In genomic region chr3:184335291-184335660, GRCh38 we compare ENCODE assay signal across 8 cellular contexts. TPM values are rescaled to one million over a fixed set of nuclear protein-coding genes. Genes with fewer than 3 reads are reported as not detected.
DNase-seq lines count a peak whose midpoint lies in the region; ATAC-seq and TF ChIP-seq lines count a peak whose summit lies in the region.

No MANE protein-coding gene starts in this region.

- intact Hi-C loops in heart right ventricle (cut with DNase I): loop anchor here in 2 of 10 donors (2.0 to 10.0 kb wide), 2 partner anchors 20 to 150 kb away; partner anchors contain the start of genes ABCF3 (in 1 of the 2) and EIF4G1 (in 1 of the 2)
- intact Hi-C loops in left ventricle myocardium superior (cut with micrococcal nuclease): no loop called here

- H3K9me3 ChIP-seq in heart right ventricle (no peaks in the 10 kb centered on the region), SJSA1 (replicated peaks) (no peaks in the 10 kb centered on the region), skeletal muscle satellite cell (replicated peaks; ENCODE audit: low read length) (no peaks in the 10 kb centered on the region)

- H3K27ac ChIP-seq in heart right ventricle (peak overlapping the region; percentile 81 to 99 (median 96)), SJSA1 (peak overlapping the region; percentile 78)

- TF ChIP-seq CTCF in heart right ventricle (IDR thresholded peaks at IDR 0.05) (no peak), fibroblast of villous mesenchyme (IDR thresholded peaks at IDR 0.05; ENCODE audit: insufficient read depth, low read depth, low read length) (no peak)

- peak overlapping the region; percentile 75 for H3K9ac ChIP-seq in skeletal muscle satellite cell (ENCODE audit: low read depth, low read length)

- H3K4me3 ChIP-seq in heart right ventricle (peak overlapping the region in 8 of 10 donors; percentile 58 to 96 (median 82)), SJSA1 (peak overlapping the region; percentile 54), fibroblast of villous mesenchyme (ENCODE audit: low read depth, low read length) (peak overlapping the region; percentile 75), skeletal muscle satellite cell (ENCODE audit: low read length) (peak overlapping the region; percentile 73)

- ATAC-seq in heart right ventricle: no peak
- ATAC-seq in left ventricle myocardium superior: no peak

- peaks cover 18 to 63% (median 45%) of the 10 kb centered on the region in 9 donors for H3K4me1 ChIP-seq in heart right ventricle
- peaks cover 75% of the 10 kb centered on the region for H3K4me1 ChIP-seq in SJSA1 (replicated peaks)
- peaks cover 77% of the 10 kb centered on the region for H3K4me1 ChIP-seq in skeletal muscle satellite cell (ENCODE audit: control insufficient read depth, insufficient read depth, low read length)

- H3K4me2 ChIP-seq in skeletal muscle satellite cell (ENCODE audit: low read length): peak overlapping the region; percentile 95

- H3K27me3 ChIP-seq in heart right ventricle: no peaks in the 10 kb centered on the region
- no peaks in the 10 kb centered on the region for H3K27me3 ChIP-seq in SJSA1 (replicated peaks)
- H3K27me3 ChIP-seq in skeletal muscle satellite cell (ENCODE audit: control insufficient read depth, insufficient read depth, low read length): no peaks in the 10 kb centered on the region

- DNase-seq in heart right ventricle (no peak), left ventricle myocardium superior (no peak), SJSA1 (ENCODE audit: low read depth in 1 of 2, low spot score in 2 of 2) (no peak), fibroblast of villous mesenchyme (ENCODE audit: low read depth) (no peak), DMS114 treated with DMSO at 0.1 percent for 48 hours (lab: John Stamatoyannopoulos, UW; ENCODE audit: unreplicated experiment) (no peak), middle frontal gyrus (ENCODE audit: extremely low spot score, low spot score) (no peak)
- DNase-seq in stimulated activated CD8-positive, alpha-beta memory T cell treated with anti-CD3 and anti-CD28 coated beads, Interleukin-4, amount 100 ng/mL, for 48 hours: no peak

- H3K36me3 ChIP-seq in heart right ventricle: peaks cover 0 to 53% (median 40%) of the 10 kb centered on the region in 9 donors
- H3K36me3 ChIP-seq in SJSA1: peaks cover 56% of the 10 kb centered on the region
- H3K36me3 ChIP-seq in skeletal muscle satellite cell (ENCODE audit: insufficient read depth, low read length): peaks cover 50% of the 10 kb centered on the region

- 55 to 60% methylated on average over 4 of the region's 4 CpGs for whole genome bisulfite sequencing in heart right ventricle, 2 donors

RNA-seq across cellular contexts. Expression of gene FAM131A, which starts 2.1 kb away (rescaled TPM):
- total RNA-seq in heart right ventricle (10 to 100 TPM; 23.0 to 36.5 (median 26.7) TPM), left ventricle myocardium superior (41.0 TPM), fibroblast of villous mesenchyme (13.9 and 17.3 TPM in 2 replicates)
- 10 to 100 TPM; 21.6 to 32.5 TPM for polyA plus RNA-seq in heart right ventricle
- 13.9 and 14.4 TPM in 2 replicates for total RNA-seq in SJSA1 (2014; rRNA removed; shearing (Covaris generic))
- 18.8 TPM in 2 replicates for total RNA-seq in skeletal muscle satellite cell (2012; rRNA removed)

RNA-seq across cellular contexts. Expression of gene EIF4G1, which starts 20.9 kb away (rescaled TPM):
- total RNA-seq in heart right ventricle (100 to 1,000 TPM; 203 to 316 (median 209) TPM), left ventricle myocardium superior (250 TPM), fibroblast of villous mesenchyme (252 and 288 TPM in 2 replicates)
- polyA plus RNA-seq in heart right ventricle: 100 to 1,000 TPM; 142 to 277 TPM
- total RNA-seq in SJSA1 (2014; rRNA removed; shearing (Covaris generic)): 250 and 257 TPM in 2 replicates
- 257 and 270 TPM in 2 replicates for total RNA-seq in skeletal muscle satellite cell (2012; rRNA removed)

RNA-seq across cellular contexts. Expression of gene CLCN2, which starts 26.1 kb away (rescaled TPM):
- total RNA-seq in heart right ventricle (1 to 10 TPM; 1.3 to 3.0 (median 2.4) TPM), left ventricle myocardium superior (3.6 TPM), fibroblast of villous mesenchyme (4.2 and 6.0 TPM in 2 replicates)
- 1 to 10 TPM; 1.6 to 8.4 TPM for polyA plus RNA-seq in heart right ventricle
- total RNA-seq in SJSA1 (2014; rRNA removed; shearing (Covaris generic)): 8.8 and 11.6 TPM in 2 replicates
- 4.4 and 5.3 TPM in 2 replicates for total RNA-seq in skeletal muscle satellite cell (2012; rRNA removed)

RNA-seq across cellular contexts. Expression of gene POLR2H, which starts 26.2 kb away (rescaled TPM):
- total RNA-seq in heart right ventricle: 10 to 100 TPM; 17.4 to 31.0 (median 22.9) TPM
- polyA plus RNA-seq in heart right ventricle: 10 to 100 TPM; 55.1 to 63.7 TPM
- total RNA-seq in left ventricle myocardium superior: 26.0 TPM
- 101 and 103 TPM in 2 replicates for total RNA-seq in SJSA1 (2014; rRNA removed; shearing (Covaris generic))
- total RNA-seq in fibroblast of villous mesenchyme: 39.6 and 61.3 TPM in 2 replicates
- total RNA-seq in skeletal muscle satellite cell (2012; rRNA removed): 107 and 163 TPM in 2 replicates

RNA-seq across cellular contexts. Expression of gene PSMD2, which starts 36.2 kb away (rescaled TPM):
- total RNA-seq in heart right ventricle (100 to 1,000 TPM; 210 to 254 (median 231) TPM), left ventricle myocardium superior (242 TPM), fibroblast of villous mesenchyme (364 and 388 TPM in 2 replicates)
- polyA plus RNA-seq in heart right ventricle: 100 to 1,000 TPM in 1 of 2 donors, 10 to 100 TPM in 1; 49.0 to 288 TPM
- total RNA-seq in SJSA1 (2014; rRNA removed; shearing (Covaris generic)): 423 and 627 TPM in 2 replicates
- total RNA-seq in skeletal muscle satellite cell (2012; rRNA removed): 494 and 672 TPM in 2 replicates
